In the genomic region with DNA sequence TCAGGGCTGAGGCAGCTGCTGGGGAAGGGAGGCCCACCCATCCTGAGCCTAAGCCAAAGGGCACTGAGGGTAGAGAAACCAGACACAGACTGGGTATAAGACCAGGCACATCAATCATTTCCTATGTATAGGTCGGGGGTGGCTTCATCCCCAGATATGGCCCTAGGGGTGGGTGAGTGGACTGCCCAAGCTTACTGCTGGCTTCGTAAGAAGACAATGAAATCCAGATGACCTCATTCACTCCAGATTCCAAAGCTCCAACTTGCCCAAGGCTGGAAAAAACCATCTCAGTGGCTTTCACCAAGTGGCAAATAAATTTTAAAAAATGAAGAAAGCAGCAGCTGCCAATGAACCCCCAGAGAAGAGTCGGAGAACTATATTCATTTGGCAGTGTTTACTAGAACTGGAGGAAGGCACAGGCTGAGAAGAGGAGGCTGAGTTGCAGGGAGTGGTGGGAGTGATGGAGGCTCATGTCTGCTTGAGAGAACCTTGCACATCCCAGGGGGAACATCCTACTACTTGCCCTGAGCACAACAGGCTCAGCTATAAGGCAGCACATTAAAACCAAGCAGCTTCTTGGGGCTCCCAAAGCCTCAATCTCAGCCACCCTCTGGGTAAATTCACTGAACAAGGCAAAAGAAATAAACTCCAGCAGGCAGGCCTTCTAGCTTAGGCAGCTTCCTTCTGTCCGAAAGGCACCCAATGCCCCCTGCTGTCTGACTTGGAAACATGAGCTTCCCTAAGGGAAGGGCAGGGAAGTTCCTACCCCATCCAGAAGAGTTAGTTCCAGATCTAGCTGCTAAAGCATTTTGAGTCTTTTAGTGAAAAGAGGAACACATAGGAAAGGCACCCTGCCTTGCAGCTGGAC, we compare ENCODE assay signal across 8 cellular contexts. TPM values are rescaled to one million over a fixed set of nuclear protein-coding genes. Genes with fewer than 3 reads are reported as not detected.
DNase-seq lines count a peak whose midpoint lies in the region; ATAC-seq and TF ChIP-seq lines count a peak whose summit lies in the region.

No MANE protein-coding gene starts in this region.

- no peak overlapping the region for H3K4me3 Mint-ChIP-seq in activated T-cell treated with anti-CD3 and anti-CD28 coated beads, Interleukin-2, amount 50 U/mL, for 24 hours
- no peak overlapping the region for H3K4me3 Mint-ChIP-seq in activated T-cell treated with anti-CD3 and anti-CD28 coated beads, Interleukin-2, amount 50 U/mL, for 4 hours
- no peak overlapping the region for H3K4me3 Mint-ChIP-seq in osteocyte (ENCODE audit: unreplicated experiment)

- no peaks in the 10 kb centered on the region for H3K27me3 Mint-ChIP-seq in activated T-cell treated with anti-CD3 and anti-CD28 coated beads, Interleukin-2, amount 50 U/mL, for 24 hours
- H3K27me3 Mint-ChIP-seq in activated T-cell treated with anti-CD3 and anti-CD28 coated beads, Interleukin-2, amount 50 U/mL, for 4 hours (ENCODE audit: low read depth) = no peaks in the 10 kb centered on the region
- H3K27me3 Mint-ChIP-seq in osteocyte (ENCODE audit: unreplicated experiment) = no peaks in the 10 kb centered on the region

- H3K4me1 Mint-ChIP-seq in activated T-cell treated with anti-CD3 and anti-CD28 coated beads, Interleukin-2, amount 50 U/mL, for 24 hours (ENCODE audit: low read depth) = no peaks in the 10 kb centered on the region
- H3K4me1 Mint-ChIP-seq in activated T-cell treated with anti-CD3 and anti-CD28 coated beads, Interleukin-2, amount 50 U/mL, for 4 hours (ENCODE audit: low read depth) = no peaks in the 10 kb centered on the region
- H3K4me1 Mint-ChIP-seq in osteocyte (ENCODE audit: unreplicated experiment) = peaks cover 33% of the 10 kb centered on the region

- peaks cover 42% of the 10 kb centered on the region for H3K4me1 ChIP-seq in SJSA1 (replicated peaks)

- ATAC-seq in activated T-cell treated with anti-CD3 and anti-CD28 coated beads, Interleukin-2, amount 50 U/mL, for 4 hours = no peak
- ATAC-seq in GM21786 (IDR thresholded peaks at IDR 0.05; ENCODE audit: unreplicated experiment) (no peak), GM19395 (IDR thresholded peaks at IDR 0.05; ENCODE audit: unreplicated experiment) (no peak)

- no peaks in the 10 kb centered on the region for H3K9me3 Mint-ChIP-seq in activated T-cell treated with anti-CD3 and anti-CD28 coated beads, Interleukin-2, amount 50 U/mL, for 24 hours
- H3K9me3 Mint-ChIP-seq in activated T-cell treated with anti-CD3 and anti-CD28 coated beads, Interleukin-2, amount 50 U/mL, for 4 hours = no peaks in the 10 kb centered on the region
- H3K9me3 Mint-ChIP-seq in osteocyte (ENCODE audit: unreplicated experiment) = no peaks in the 10 kb centered on the region

- no peak for DNase-seq in activated T-cell treated with anti-CD3 and anti-CD28 coated beads, Interleukin-2, amount 50 U/mL, for 24 hours
- no peak for DNase-seq in activated T-cell treated with anti-CD3 and anti-CD28 coated beads, Interleukin-2, amount 50 U/mL, for 4 hours
- DNase-seq in SJSA1 (ENCODE audit: low read depth in 1 of 2, low spot score in 2 of 2) (peak; percentile 73 to 74), fibroblast of the conjunctiva (ENCODE audit: low read depth) (peak; percentile 72), osteocyte (ENCODE audit: extremely low spot score, unreplicated experiment) (no peak), cortex of kidney (lab: John Stamatoyannopoulos, UW) (no peak)

- H3K4me3 ChIP-seq in SJSA1 = no peak overlapping the region

- peaks cover 98% of the 10 kb centered on the region for H3K36me3 Mint-ChIP-seq in activated T-cell treated with anti-CD3 and anti-CD28 coated beads, Interleukin-2, amount 50 U/mL, for 24 hours (ENCODE audit: low read depth)
- H3K36me3 Mint-ChIP-seq in activated T-cell treated with anti-CD3 and anti-CD28 coated beads, Interleukin-2, amount 50 U/mL, for 4 hours (ENCODE audit: insufficient read depth) = peaks cover 53% of the 10 kb centered on the region
- peaks cover 49% of the 10 kb centered on the region for H3K36me3 Mint-ChIP-seq in osteocyte (ENCODE audit: unreplicated experiment)

- H3K27me3 ChIP-seq in SJSA1 (replicated peaks) = no peaks in the 10 kb centered on the region

- H3K36me3 ChIP-seq in SJSA1 = peaks cover 100% of the 10 kb centered on the region

- TF ChIP-seq CTCF in osteocyte (IDR thresholded peaks at IDR 0.05) = peak; percentile 59

- H3K9me3 ChIP-seq in SJSA1 (replicated peaks) = no peaks in the 10 kb centered on the region

- H3K27ac Mint-ChIP-seq in activated T-cell treated with anti-CD3 and anti-CD28 coated beads, Interleukin-2, amount 50 U/mL, for 24 hours = peak overlapping the region; percentile 48
- H3K27ac Mint-ChIP-seq in osteocyte (ENCODE audit: unreplicated experiment) = peak overlapping the region; percentile 73

- H3K27ac ChIP-seq in SJSA1 = peak overlapping the region; percentile 68

RNA-seq across cellular contexts. Expression of gene PEA15, which starts 14.1 kb away (rescaled TPM):
- total RNA-seq in activated T-cell treated with anti-CD3 and anti-CD28 coated beads, Interleukin-2, amount 50 U/mL, for 4 hours = 10 to 100 TPM; 83.2 to 99.6 (median 83.7) TPM
- 170 and 321 TPM in 2 replicates for total RNA-seq in SJSA1 (2014; rRNA removed; shearing (Covaris generic))
- 195 and 197 TPM in 2 replicates for total RNA-seq in osteocyte

RNA-seq across cellular contexts. Expression of gene CASQ1, which starts 28.9 kb away (rescaled TPM):
- total RNA-seq in activated T-cell treated with anti-CD3 and anti-CD28 coated beads, Interleukin-2, amount 50 U/mL, for 4 hours = not detected
- total RNA-seq in SJSA1 (2014; rRNA removed; shearing (Covaris generic)) = not detected in 2 replicates
- not detected in 2 replicates for total RNA-seq in osteocyte

RNA-seq across cellular contexts. Expression of gene DCAF8, which starts 43.1 kb away (rescaled TPM):
- 10 to 100 TPM; 64.4 to 68.4 (median 65.0) TPM for total RNA-seq in activated T-cell treated with anti-CD3 and anti-CD28 coated beads, Interleukin-2, amount 50 U/mL, for 4 hours
- 37.5 and 45.8 TPM in 2 replicates for total RNA-seq in SJSA1 (2014; rRNA removed; shearing (Covaris generic))
- 152 and 163 TPM in 2 replicates for total RNA-seq in osteocyte

Comparison
In these comparisons a context has a peak if more than half of its experiments do, and no peak if none do; other contexts are left out.
1. DNase-seq: peak in SJSA1 (2 of 2) and fibroblast of the conjunctiva (single experiment); none in activated T-cell treated with anti-CD3 and anti-CD28 coated beads, Interleukin-2, amount 50 U/mL, for 24 hours (single experiment), activated T-cell treated with anti-CD3 and anti-CD28 coated beads, Interleukin-2, amount 50 U/mL, for 4 hours (single experiment), osteocyte (single experiment) and cortex of kidney (single experiment).